16 cellular contexts compared by ENCODE assay signal in the genomic region with DNA sequence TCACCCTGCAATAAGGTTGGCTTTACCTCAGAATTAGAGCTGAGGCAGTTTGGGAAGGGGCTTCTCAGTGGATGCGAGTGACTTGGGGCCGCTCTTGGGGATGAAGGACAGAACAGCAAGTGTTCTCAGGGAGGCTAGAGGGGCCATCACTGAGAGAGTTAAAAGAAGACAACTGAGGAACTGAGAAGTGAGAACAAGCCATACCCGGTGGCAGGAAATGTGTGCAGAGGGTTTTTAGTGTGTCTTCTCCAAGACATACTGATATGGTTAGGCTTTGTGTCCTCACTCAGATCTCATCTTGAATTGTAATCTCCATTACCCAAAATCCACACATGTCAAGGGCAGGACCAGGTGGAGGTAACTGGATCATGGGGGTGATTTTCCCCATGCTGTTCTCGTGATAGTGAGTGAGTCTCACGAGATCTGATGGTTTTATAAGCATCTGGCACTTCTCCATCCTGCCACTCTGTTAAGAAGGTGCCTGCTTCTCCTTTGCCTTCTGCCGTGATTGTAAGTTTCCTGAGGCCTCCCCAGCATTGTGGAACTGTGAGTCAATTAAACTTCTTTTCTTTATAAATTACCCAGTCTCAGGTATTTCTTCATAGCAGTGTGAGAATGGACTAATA.
A peak's percentile ranks its signal among the peaks of the same experiment; 100 is the strongest.
DNase-seq lines count a peak whose midpoint lies in the region; ATAC-seq, FAIRE-seq and TF ChIP-seq lines count a peak whose summit lies in the region.
"Had no signal": no experiment of that assay in that cellular context is flagged by ENCODE, and none has a peak within 500 bp of the region (broad histone marks: within the 10 kb centered on the region; RNA-seq: fewer than 3 reads in every experiment).

No MANE protein-coding gene starts in this region.

- POLR2A ChIA-PET in GM12878 (lab: Charles Lee): no interaction called here

- no peak for FAIRE-seq in GM12878 (lab: Jason Lieb, UNC)
- FAIRE-seq: A549, GM12892 had no signal

- peak overlapping the region in 10 of 11 experiments; percentile 0 to 42 (median 10); a peak in 10 of 22 replicates for H3K4me2 ChIP-seq in BLaER1 treated with 17β-estradiol and CSF1 and Interleukin-3, amounts not matched to agents 10 nM and 100 nM
- H3K4me2 ChIP-seq in GM12878 (ENCODE audit: control insufficient read depth, insufficient read depth): peak overlapping the region; percentile 59
- H3K4me2 ChIP-seq: A549 had no signal

- no peak overlapping the region for H3K4me3 ChIP-seq in BLaER1 treated with 17β-estradiol and CSF1 and Interleukin-3, amounts not matched to agents 10 nM and 100 nM
- H3K4me3 ChIP-seq in GM12865 (ENCODE audit: low read depth, low read length) (no peak overlapping the region), GM12878 (no peak overlapping the region)
- H3K4me3 ChIP-seq: A549 had no signal

- intact Hi-C loops in GM12878 (cut with micrococcal nuclease; ENCODE audit: unreplicated experiment): no loop called here

- TF ChIP-seq CTCF in GM12865 (IDR thresholded peaks at IDR 0.05; ENCODE audit: insufficient read depth, low read depth, low read length, missing control alignments) (no peak), GM12878 (IDR thresholded peaks at IDR 0.05 in 2 of 3, conservative IDR thresholded peaks at IDR 0.05 in 1 of 3; ENCODE audit: control insufficient read depth in 2 of 3, extremely low read depth in 1 of 3, insufficient read depth in 1 of 3, low read depth in 3 of 3, low read length in 3 of 3) (no peak)

- peaks cover 21% of the 10 kb centered on the region for H3K27me3 Mint-ChIP-seq in stimulated activated memory B cell treated with anti-CD40 and anti-IgM and Interleukin-4, amounts not matched to agents 10 μg/mL and 1 μg/mL and 100 μg/mL, for 72 hours

- peaks cover 12 to 37% (median 24%) of the 10 kb centered on the region in 10 experiments; a peak in 19 of 20 replicates for H3K4me1 ChIP-seq in BLaER1 treated with 17β-estradiol and CSF1 and Interleukin-3, amounts not matched to agents 10 nM and 100 nM
- peaks cover 13% of the 10 kb centered on the region for H3K4me1 ChIP-seq in GM12878 (ENCODE audit: control insufficient read depth, insufficient read depth, low read length)
- H3K4me1 ChIP-seq: A549, Caco-2 had no signal

- peak; percentile 56 for ATAC-seq in GM12878
- peak; percentile 48 for ATAC-seq in stimulated activated memory B cell treated with anti-CD40 and anti-IgM and Interleukin-4, amounts not matched to agents 10 μg/mL and 1 μg/mL and 100 μg/mL, for 72 hours
- ATAC-seq: A549 had no signal

- H3K27ac ChIP-seq in BLaER1 treated with 17β-estradiol and CSF1 and Interleukin-3, amounts not matched to agents 10 nM and 100 nM: no peak overlapping the region
- H3K27ac ChIP-seq in GM12878 (ENCODE audit: control insufficient read depth, insufficient read depth): no peak overlapping the region
- H3K27ac ChIP-seq: A549 had no signal

- no peaks in the 10 kb centered on the region for H3K79me2 ChIP-seq in GM12878 (ENCODE audit: control insufficient read depth, insufficient read depth, low read length)

- peaks cover 0 to 31% (median 19%) of the 10 kb centered on the region in 11 experiments; a peak in 17 of 22 replicates for H3K36me3 ChIP-seq in BLaER1 treated with 17β-estradiol and CSF1 and Interleukin-3, amounts not matched to agents 10 nM and 100 nM
- H3K36me3 ChIP-seq in GM12878 (ENCODE audit: control insufficient read depth in 2 of 2, insufficient read depth in 2 of 2, low read length in 1 of 2): no peaks in the 10 kb centered on the region
- H3K36me3 ChIP-seq: BE2C had no signal

- H2AFZ ChIP-seq in GM12878 (ENCODE audit: control insufficient read depth, low read depth, low read length): no peak overlapping the region

- no peak for TF ChIP-seq POLR2A in GM12878 (IDR thresholded peaks at IDR 0.05; ENCODE audit: low read depth, low read length)

- DNase-seq in GM12865 (ENCODE audit: low read depth) (peak; percentile 9), GM12878 (ENCODE audit: low read depth, low spot score) (peak; percentile 9), cerebellar cortex (ENCODE audit: low spot score) (no peak), DMS114 treated with DMSO at 0.1 percent for 48 hours (lab: John Stamatoyannopoulos, UW; ENCODE audit: unreplicated experiment) (no peak)
- DNase-seq: BE2C; Caco-2; CD8-positive, alpha-beta memory T cell; DMS53; GF-D8; HCEC 1CT; HFFc6; KBM-7 had no signal

- no peak overlapping the region for H3K4me3 Mint-ChIP-seq in stimulated activated memory B cell treated with anti-CD40 and anti-IgM and Interleukin-4, amounts not matched to agents 10 μg/mL and 1 μg/mL and 100 μg/mL, for 72 hours
- H3K4me3 Mint-ChIP-seq: CD8-positive, alpha-beta memory T cell; HFFc6 had no signal

- peaks cover 0 to 40% (median 0%) of the 10 kb centered on the region in 11 experiments; a peak in 9 of 22 replicates for H4K20me1 ChIP-seq in BLaER1 treated with 17β-estradiol and CSF1 and Interleukin-3, amounts not matched to agents 10 nM and 100 nM
- H4K20me1 ChIP-seq in GM12878 (ENCODE audit: control insufficient read depth, insufficient read depth): no peaks in the 10 kb centered on the region

- H3K36me3 Mint-ChIP-seq in stimulated activated memory B cell treated with anti-CD40 and anti-IgM and Interleukin-4, amounts not matched to agents 10 μg/mL and 1 μg/mL and 100 μg/mL, for 72 hours: no peaks in the 10 kb centered on the region

- TF ChIP-seq EP300 in GM12878 (IDR thresholded peaks at IDR 0.05; ENCODE audit: borderline replicate concordance in 1 of 2, control insufficient read depth in 1 of 2, low read depth in 2 of 2, low read length in 2 of 2): no peak

- H3K9me3 Mint-ChIP-seq in stimulated activated memory B cell treated with anti-CD40 and anti-IgM and Interleukin-4, amounts not matched to agents 10 μg/mL and 1 μg/mL and 100 μg/mL, for 72 hours: peaks cover 6% of the 10 kb centered on the region
- H3K9me3 Mint-ChIP-seq: HFFc6 had no signal

- no peak overlapping the region for H3K9ac ChIP-seq in BLaER1 treated with 17β-estradiol and CSF1 and Interleukin-3, amounts not matched to agents 10 nM and 100 nM
- no peak overlapping the region for H3K9ac ChIP-seq in GM12878 (ENCODE audit: control insufficient read depth, insufficient read depth, low read length)

- SMC1A ChIA-PET in GM12878 (lab: Charles Lee; ENCODE audit: uncharacterized antibody, unreplicated experiment): interaction anchor here (1.2 kb wide), 1 partner anchor 28 kb away, joined by 3 read pairs; no protein-coding TSS in a partner anchor

- no TSS peak for BruUV-seq in GM12878 (replicated peaks; lab: Mats Ljungman, UMichigan)

- peaks cover 20 to 33% (median 24%) of the 10 kb centered on the region in 11 experiments for H3K9me3 ChIP-seq in BLaER1 treated with 17β-estradiol and CSF1 and Interleukin-3, amounts not matched to agents 10 nM and 100 nM (replicated peaks in 1 of 11)
- no peaks in the 10 kb centered on the region for H3K9me3 ChIP-seq in GM12878 (replicated peaks; ENCODE audit: control insufficient read depth, insufficient read depth, low read length)
- H3K9me3 ChIP-seq: A549, BE2C, Caco-2 had no signal

- CTCF ChIA-PET in GM12878 (lab: Yijun Ruan, JAX): no interaction called here

- no peaks in the 10 kb centered on the region for H3K27me3 ChIP-seq in BLaER1 treated with 17β-estradiol and CSF1 and Interleukin-3, amounts not matched to agents 10 nM and 100 nM
- no peaks in the 10 kb centered on the region for H3K27me3 ChIP-seq in GM12878 (replicated peaks in 1 of 2; ENCODE audit: control insufficient read depth in 2 of 2, insufficient read depth in 2 of 2, low read length in 1 of 2)
- H3K27me3 ChIP-seq: BE2C had no signal

- peaks cover 13% of the 10 kb centered on the region for H3K4me1 Mint-ChIP-seq in stimulated activated memory B cell treated with anti-CD40 and anti-IgM and Interleukin-4, amounts not matched to agents 10 μg/mL and 1 μg/mL and 100 μg/mL, for 72 hours
- H3K4me1 Mint-ChIP-seq: CD8-positive, alpha-beta memory T cell had no signal

- no peak for TF ChIP-seq RAD21 in GM12878 (IDR thresholded peaks at IDR 0.05; ENCODE audit: insufficient read depth, low read depth, low read length)

- WGBS in GM12878 (ENCODE audit: insufficient coverage, insufficient replicate concordance, low lambda C conversion rate, missing lambda C conversion rate): 17% methylated on average over 6 of the region's 6 CpGs

- RAD21 ChIA-PET in GM12878 (lab: Charles Lee; ENCODE audit: unreplicated experiment): no interaction called here

- in situ Hi-C loops in GM12878 (cut with MboI): no loop called here

- no peak overlapping the region for H3K27ac Mint-ChIP-seq in stimulated activated memory B cell treated with anti-CD40 and anti-IgM and Interleukin-4, amounts not matched to agents 10 μg/mL and 1 μg/mL and 100 μg/mL, for 72 hours
- H3K27ac Mint-ChIP-seq: CD8-positive, alpha-beta memory T cell; HFFc6 had no signal

TF ChIP-seq in GM12878, 131 proteins besides CTCF, POLR2A, EP300 and RAD21:
- TF ChIP-seq SPI1 (IDR thresholded peaks at IDR 0.05; ENCODE audit: borderline replicate concordance, insufficient read depth, low read depth, low read length) (peak; percentile 71; the same call in 1 of the 2 replicates), SIX5 (IDR thresholded peaks at IDR 0.05; ENCODE audit: low read depth, low read length, severe bottlenecking) (no peak)

Comparison
In these comparisons a context has a peak if more than half of its experiments do, and no peak if none do; other contexts are left out.
1. DNase-seq: peak in GM12865 (single experiment) and GM12878 (single experiment); none in cerebellar cortex (single experiment) and DMS114 treated with DMSO at 0.1 percent for 48 hours (single experiment).